8 cellular contexts compared by ENCODE assay signal in the genomic region with DNA sequence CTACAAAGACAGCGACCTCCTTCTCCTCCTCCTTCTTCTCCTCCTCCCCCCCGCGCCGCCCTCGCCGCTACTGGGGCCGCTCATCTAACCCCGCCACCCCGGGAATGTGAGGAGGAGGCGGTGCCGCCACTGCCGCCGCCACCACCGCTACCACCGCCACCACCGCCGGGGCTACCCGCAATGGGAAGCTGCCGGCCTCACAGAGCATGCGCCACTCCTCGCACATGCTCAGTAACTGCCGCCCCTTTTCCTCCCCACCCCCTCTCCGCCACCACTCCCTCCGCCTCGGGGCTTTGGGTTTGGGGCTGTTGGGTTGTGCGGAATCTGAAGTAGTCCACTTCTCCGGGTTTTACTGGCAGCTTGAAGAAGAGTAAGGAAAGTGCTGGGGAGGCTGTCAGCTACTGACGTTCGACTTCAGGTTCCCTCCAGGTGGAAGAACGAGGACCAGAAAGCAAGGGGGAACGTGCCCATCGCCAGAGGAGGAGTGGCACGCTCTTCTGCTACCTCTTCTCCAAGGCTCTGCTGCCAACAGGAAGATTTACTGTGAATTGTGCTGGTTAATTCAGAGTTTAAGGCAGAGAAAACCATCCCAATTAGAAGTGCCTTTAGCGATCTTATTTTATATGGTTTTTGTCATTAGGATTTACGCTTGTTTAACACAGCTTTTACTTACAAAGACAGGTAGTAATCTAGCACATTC. TPM values are rescaled to one million over a fixed set of nuclear protein-coding genes. Genes with fewer than 3 reads are reported as not detected.
DNase-seq lines count a peak whose midpoint lies in the region; ATAC-seq, FAIRE-seq and TF ChIP-seq lines count a peak whose summit lies in the region.

Gene MYCBP2 (minus strand): TSS at position 190 of the 700 bp plus-strand sequence. CDS start 319 bp downstream, outside the sequence.

- H3K4me2 ChIP-seq in OCI-LY1 (ENCODE audit: low read length): peak within 1 kb of the TSS; percentile 96

- H3K27ac ChIP-seq in HUES64 (ENCODE audit: low read depth, low read length): peak within 1 kb of the TSS; percentile 65
- peak within 1 kb of the TSS; percentile 95 for H3K27ac ChIP-seq in OCI-LY1 (ENCODE audit: low read depth, low read length, poor library complexity, severe bottlenecking)
- peak within 1 kb of the TSS; percentile 74 for H3K27ac ChIP-seq in mesodermal cell (ENCODE audit: low read depth, low read length, severe bottlenecking)

- H3K9ac ChIP-seq in HUES64 (ENCODE audit: low read depth, low read length) (peak within 1 kb of the TSS; percentile 68), OCI-LY1 (ENCODE audit: low read length) (peak within 1 kb of the TSS; percentile 87)

- H2AFZ ChIP-seq in OCI-LY1 (ENCODE audit: low read length): peak within 1 kb of the TSS; percentile 32

- under 1% methylated on average over 32 of the region's 35 CpGs for WGBS in HUES64
- 0 to 1% methylated on average over 10 to 15 of the region's 35 CpGs for WGBS in mesodermal cell (ENCODE audit: insufficient coverage in 2 of 2), 2 experiments

- no peaks in the 10 kb centered on the region for H4K20me1 ChIP-seq in OCI-LY1 (ENCODE audit: insufficient read depth, low read length)

- DNase-seq in Caki2 (ENCODE audit: low read depth): peak; percentile 90
- peak; percentile 97 for DNase-seq in activated CD8-positive, alpha-beta memory T cell treated with anti-CD3 and anti-CD28 coated beads, Interleukin-2, amount 50 U/mL, for 4 hours
- peak; percentile 95 to 97 for DNase-seq in stimulated activated CD8-positive, alpha-beta memory T cell treated with anti-CD3 and anti-CD28 coated beads, Interleukin-15, amount 100 ng/mL, for 48 hours (ENCODE audit: low read depth in 2 of 2)

- H3K79me2 ChIP-seq in OCI-LY1 (ENCODE audit: insufficient read depth, low read length): peaks cover 45% of the 10 kb centered on the region

- FAIRE-seq in endometrium (lab: Jason Lieb, UNC): peak; percentile 61

- peaks cover 10% of the 10 kb centered on the region for H3F3A ChIP-seq in OCI-LY1 (ENCODE audit: insufficient read depth, low read length)

- in situ Hi-C loops in Caki2 (cut with HindIII; ENCODE audit: low pct_unique_long_range_greater_than_20kb, low sequenced_read_pairs): no loop called here

- H3K9me2 ChIP-seq in OCI-LY1 (ENCODE audit: low read depth, low read length): no peaks in the 10 kb centered on the region

- peaks cover 28% of the 10 kb centered on the region for H3K4me1 ChIP-seq in HUES64 (ENCODE audit: insufficient read depth, low read length)
- peaks cover 64% of the 10 kb centered on the region for H3K4me1 ChIP-seq in OCI-LY1 (ENCODE audit: insufficient read depth, low read length, severe bottlenecking)
- H3K4me1 ChIP-seq in mesodermal cell (ENCODE audit: control insufficient read depth, insufficient read depth, low read length, poor library complexity, severe bottlenecking): no peaks in the 10 kb centered on the region

- H3K9me3 ChIP-seq in HUES64 (ENCODE audit: insufficient read depth, low read depth, low read length): no peaks in the 10 kb centered on the region
- H3K9me3 ChIP-seq in OCI-LY1 (ENCODE audit: low read length): no peaks in the 10 kb centered on the region
- no peaks in the 10 kb centered on the region for H3K9me3 ChIP-seq in mesodermal cell (ENCODE audit: control insufficient read depth, low read length)

- TF ChIP-seq CTCF in OCI-LY1 (IDR thresholded peaks at IDR 0.05; ENCODE audit: low read length): no peak

- ATAC-seq in GM21447 (IDR thresholded peaks at IDR 0.05; ENCODE audit: unreplicated experiment): peak; percentile 50

- peak within 1 kb of the TSS; percentile 90 for H3K4me3 ChIP-seq in HUES64 (ENCODE audit: low read length)
- H3K4me3 ChIP-seq in OCI-LY1 (ENCODE audit: low read depth, low read length, poor library complexity, severe bottlenecking): peak within 1 kb of the TSS; percentile 90
- peak within 1 kb of the TSS; percentile 84 for H3K4me3 ChIP-seq in mesodermal cell (ENCODE audit: extremely low read depth, insufficient read depth, low read length, poor library complexity, severe bottlenecking)

- peaks cover 35% of the 10 kb centered on the region for H3K27me3 ChIP-seq in HUES64 (ENCODE audit: insufficient read depth, low read length)
- no peaks in the 10 kb centered on the region for H3K27me3 ChIP-seq in OCI-LY1 (ENCODE audit: insufficient read depth, low read length)

- no peaks in the 10 kb centered on the region for H3K36me3 ChIP-seq in HUES64 (ENCODE audit: insufficient read depth, low read length)
- no peaks in the 10 kb centered on the region for H3K36me3 ChIP-seq in OCI-LY1 (ENCODE audit: insufficient read depth, low read length)
- no peaks in the 10 kb centered on the region for H3K36me3 ChIP-seq in mesodermal cell (ENCODE audit: control insufficient read depth, insufficient read depth, low read length)

RNA-seq across cellular contexts. Expression of gene MYCBP2, which starts in this region (rescaled TPM):
- 1.0 and 6.1 TPM in 2 replicates for total RNA-seq in Caki2 (2014; rRNA removed; shearing (Covaris generic); ENCODE audit: low replicate concordance)
- polyA plus RNA-seq in HUES64 (2013, experiment 1 of 2): 19.3 TPM
- polyA plus RNA-seq in HUES64 (2013, experiment 2 of 2): 20.7 TPM
- 25.3 TPM for polyA plus RNA-seq in mesodermal cell (2013, experiment 1 of 2)
- polyA plus RNA-seq in mesodermal cell (2013, experiment 2 of 2): 19.8 TPM

Comparison
In these comparisons a context has a peak if more than half of its experiments do, and no peak if none do; other contexts are left out.
1. Peak in every context shown above with its lines: DNase-seq, ATAC-seq, H3K4me3 ChIP-seq and H3K27ac ChIP-seq.